In the genomic region with DNA sequence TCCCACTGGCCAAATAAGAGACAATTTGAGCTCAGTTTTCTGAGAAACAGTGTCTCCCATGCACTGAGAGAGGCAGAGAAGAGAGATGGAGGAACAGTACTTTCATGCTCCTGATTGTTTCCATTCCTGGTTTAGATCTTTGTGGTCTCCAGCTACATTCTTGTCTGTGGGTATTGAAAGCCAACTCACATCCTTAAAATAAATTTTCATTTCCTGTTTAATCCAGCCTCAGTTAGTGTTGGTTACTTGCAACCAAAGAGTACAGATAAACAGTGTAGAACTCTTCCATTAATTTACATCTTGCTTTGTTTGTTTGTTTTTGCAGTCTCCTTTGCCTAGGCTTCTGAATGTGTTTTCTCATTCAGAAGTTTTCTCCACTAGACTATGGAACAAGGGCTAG, we compare ENCODE assay signal across 22 cellular contexts.
A peak's percentile ranks its signal among the peaks of the same experiment; 100 is the strongest.
DNase-seq lines count a peak whose midpoint lies in the region; TF ChIP-seq lines count a peak whose summit lies in the region.
"Had no signal": no experiment of that assay in that cellular context is flagged by ENCODE, and none has a peak within 500 bp of the region (broad histone marks: within the 10 kb centered on the region; RNA-seq: fewer than 3 reads in every experiment).

No MANE protein-coding gene starts in this region.

- TF ChIP-seq CTCF in astrocyte of the cerebellum (IDR thresholded peaks at IDR 0.05; ENCODE audit: low read depth, low read length, missing control alignments) (no peak), hepatocyte (IDR thresholded peaks at IDR 0.05; ENCODE audit: poor library complexity) (no peak), colonic mucosa (IDR thresholded peaks at IDR 0.05) (no peak)

- in situ Hi-C loops in astrocyte of the cerebellum (cut with HindIII; ENCODE audit: low sequenced_read_pairs) = no loop called here

- H2BK15ac ChIP-seq in mesenchymal stem cell (ENCODE audit: low read depth, poor library complexity, severe bottlenecking) = no peak overlapping the region

- no peaks in the 10 kb centered on the region for H3K79me2 ChIP-seq in hepatocyte

- peak overlapping the region in 1 of 2 experiments; percentile 21 for H3K18ac ChIP-seq in mesenchymal stem cell (ENCODE audit: low read depth in 1 of 2, low read length in 2 of 2)

- no peak overlapping the region for H4K91ac ChIP-seq in mesenchymal stem cell (ENCODE audit: low read length)

- no peaks in the 10 kb centered on the region for H3K9me2 ChIP-seq in hepatocyte (replicated peaks; ENCODE audit: insufficient read depth)

- peaks cover 3% of the 10 kb centered on the region for H3K9me3 ChIP-seq in mesenchymal stem cell (ENCODE audit: control insufficient read depth, low read length)
- no peaks in the 10 kb centered on the region for H3K9me3 ChIP-seq in hepatocyte (ENCODE audit: low read depth)
- H3K9me3 ChIP-seq in colonic mucosa = no peaks in the 10 kb centered on the region
- H3K9me3 ChIP-seq: BE2C, Peyer's patch, tibial artery had no signal

- H3K27me3 ChIP-seq in mesenchymal stem cell (ENCODE audit: control insufficient read depth in 1 of 2, insufficient read depth in 1 of 2, low read length in 2 of 2) (peaks cover 5 to 10% of the 10 kb centered on the region in 2 experiments), hepatocyte (no peaks in the 10 kb centered on the region), colonic mucosa (no peaks in the 10 kb centered on the region)
- H3K27me3 ChIP-seq: BE2C, Peyer's patch, tibial artery had no signal

- H2BK5ac ChIP-seq in mesenchymal stem cell (ENCODE audit: low read depth, low read length, poor library complexity, severe bottlenecking) = no peak overlapping the region

- H3K36me3 ChIP-seq in mesenchymal stem cell (ENCODE audit: control insufficient read depth in 1 of 2, insufficient read depth in 2 of 2, low read depth in 1 of 2, low read length in 2 of 2) (no peaks in the 10 kb centered on the region), hepatocyte (replicated peaks; ENCODE audit: insufficient read depth, low read depth) (no peaks in the 10 kb centered on the region), colonic mucosa (no peaks in the 10 kb centered on the region)
- H3K36me3 ChIP-seq: BE2C, left ventricle myocardium inferior, Peyer's patch, tibial artery had no signal

- no peak overlapping the region for H3K27ac ChIP-seq in mesenchymal stem cell (ENCODE audit: low read length, poor library complexity, severe bottlenecking)
- no peak overlapping the region for H3K27ac ChIP-seq in hepatocyte
- no peak overlapping the region for H3K27ac ChIP-seq in colonic mucosa
- H3K27ac ChIP-seq: left ventricle myocardium inferior, Peyer's patch, tibial artery had no signal

- H3K79me1 ChIP-seq in mesenchymal stem cell (replicated peaks; ENCODE audit: low read length, poor library complexity, severe bottlenecking) = no peaks in the 10 kb centered on the region

- H3K4me1 ChIP-seq in mesenchymal stem cell (ENCODE audit: control insufficient read depth, insufficient read depth, low read depth, low read length) (no peaks in the 10 kb centered on the region), hepatocyte (ENCODE audit: insufficient read depth) (peaks cover 8% of the 10 kb centered on the region), colonic mucosa (no peaks in the 10 kb centered on the region)
- H3K4me1 ChIP-seq: left ventricle myocardium inferior, Peyer's patch, tibial artery had no signal

- H3K4ac ChIP-seq in mesenchymal stem cell (ENCODE audit: low read depth in 1 of 2, low read length in 2 of 2) = no peak overlapping the region

- H2BK12ac ChIP-seq in mesenchymal stem cell (ENCODE audit: low read length in 2 of 2) = no peak overlapping the region

- no peaks in the 10 kb centered on the region for H4K20me1 ChIP-seq in hepatocyte (ENCODE audit: insufficient read depth, poor library complexity, severe bottlenecking)

- H2AFZ ChIP-seq in mesenchymal stem cell (ENCODE audit: low read depth, low read length) (no peak overlapping the region), hepatocyte (no peak overlapping the region)

- no peak overlapping the region for H3K14ac ChIP-seq in mesenchymal stem cell (ENCODE audit: low read length in 2 of 2)

- DNase-seq in AG08395 (ENCODE audit: low spot score) (peak; percentile 6), M059J (ENCODE audit: low read depth) (peak; percentile 89), astrocyte of the cerebellum (ENCODE audit: low read depth) (peak; percentile 16), mesenchymal stem cell (peak; percentile 62), HPDE6-E6E7 (ENCODE audit: extremely low spot score) (no peak), hepatocyte (ENCODE audit: low spot score) (no peak), DMS114 treated with DMSO at 0.1 percent for 48 hours (lab: John Stamatoyannopoulos, UW; ENCODE audit: unreplicated experiment) (no peak), colonic mucosa (no peak)
- DNase-seq: activated CD4-positive, alpha-beta memory T cell treated with anti-CD3 and anti-CD28 coated beads, Interleukin-2, amount 10 ng/mL, durations not matched to agents 7 days and 5 days; activated CD4-positive, CD25-positive, alpha-beta regulatory T cell treated with anti-CD3 and anti-CD28 coated beads, Interleukin-2, amount 50 U/mL, for 72 hours; aorta; BE2C; HCEC 1CT; KBM-7; left ventricle myocardium inferior; natural killer cell; NCI-H1048; NCI-H187; NCI-H524; NK-92 treated with Interleukin-12 subunit alpha and Interleukin-12 subunit beta, amount 100 ng/mL, for 24 hours; Peyer's patch; tibial artery had no signal

- H2AK5ac ChIP-seq in mesenchymal stem cell (ENCODE audit: low read length, severe bottlenecking) = no peak overlapping the region

- intact Hi-C loops in colonic mucosa (cut with DNase I) = no loop called here

- H3K23ac ChIP-seq in mesenchymal stem cell (ENCODE audit: low read length in 2 of 2) = no peak overlapping the region

- H3K9ac ChIP-seq in mesenchymal stem cell (ENCODE audit: low read length) (no peak overlapping the region), colonic mucosa (ENCODE audit: low read depth in 2 of 2, low read length in 2 of 2) (no peak overlapping the region)

- H2BK120ac ChIP-seq in mesenchymal stem cell (ENCODE audit: low read depth, low read length) = peak overlapping the region; percentile 92

- H4K8ac ChIP-seq in mesenchymal stem cell (ENCODE audit: low read length) = no peak overlapping the region

- no peak overlapping the region for H3K4me2 ChIP-seq in mesenchymal stem cell (ENCODE audit: low read length, poor library complexity, severe bottlenecking)
- H3K4me2 ChIP-seq in hepatocyte = no peak overlapping the region

- H3K4me3 ChIP-seq in astrocyte of the cerebellum (ENCODE audit: low read depth, low read length) = no peak overlapping the region
- no peak overlapping the region for H3K4me3 ChIP-seq in mesenchymal stem cell (ENCODE audit: insufficient read depth in 1 of 2, low read depth in 1 of 2, low read length in 2 of 2)
- H3K4me3 ChIP-seq in hepatocyte = no peak overlapping the region
- no peak overlapping the region for H3K4me3 ChIP-seq in colonic mucosa
- H3K4me3 ChIP-seq: left ventricle myocardium inferior, Peyer's patch, tibial artery had no signal

Comparison
In these comparisons a context has a peak if more than half of its experiments do, and no peak if none do; other contexts are left out.
1. DNase-seq: peak in AG08395 (single experiment), M059J (single experiment), astrocyte of the cerebellum (single experiment) and mesenchymal stem cell (single experiment); none in HPDE6-E6E7 (single experiment), hepatocyte (single experiment), DMS114 treated with DMSO at 0.1 percent for 48 hours (single experiment) and colonic mucosa (single experiment).